ENCODE assay signal across 8 cellular contexts in the genomic region with DNA sequence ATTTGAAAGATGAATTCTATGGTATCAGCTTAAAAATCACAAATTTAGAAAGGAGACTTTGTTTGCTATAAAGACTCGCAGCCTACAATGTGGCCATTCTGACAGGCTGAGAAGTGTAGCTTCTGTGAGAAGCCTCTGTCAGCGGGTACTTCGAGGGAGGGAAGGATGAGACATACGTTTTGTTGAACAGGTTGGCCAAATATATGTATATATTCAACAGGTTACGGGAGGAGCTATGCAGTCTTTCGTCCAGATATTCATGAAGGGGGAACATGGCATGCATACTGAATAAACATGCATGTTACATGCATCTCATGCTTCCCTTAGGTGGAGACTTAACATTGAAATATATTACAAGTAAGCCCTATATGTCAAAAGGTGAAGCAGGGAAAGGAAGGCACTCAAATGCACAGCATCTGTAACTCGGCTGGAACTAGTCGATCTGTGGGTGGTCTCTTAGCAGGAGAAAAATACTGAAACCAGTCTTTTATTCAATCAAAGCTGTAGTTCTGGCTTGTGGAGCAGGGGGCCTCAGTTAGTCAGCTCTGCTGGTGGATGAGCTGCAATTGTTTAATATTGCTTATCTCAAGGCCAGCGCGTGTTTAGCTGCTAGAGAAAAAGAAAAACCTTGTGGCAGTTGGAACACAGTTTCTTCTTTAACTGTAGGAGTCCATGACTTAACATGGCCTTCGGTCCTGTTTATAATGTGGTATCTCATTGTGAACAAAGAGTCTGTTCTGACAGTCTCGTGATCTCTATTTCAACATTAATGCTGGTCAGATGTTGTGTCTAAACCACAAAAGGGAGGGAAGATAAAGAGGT.
DNase-seq lines count a peak whose midpoint lies in the region; ATAC-seq and TF ChIP-seq lines count a peak whose summit lies in the region.
"Had no signal": no experiment of that assay in that cellular context is flagged by ENCODE, and none has a peak within 500 bp of the region (broad histone marks: within the 10 kb centered on the region; RNA-seq: fewer than 3 reads in every experiment).

No MANE protein-coding gene starts in this region.

- no peak overlapping the region for H3K4ac ChIP-seq in neuronal stem cell (ENCODE audit: low read length)

- no peak overlapping the region for H4K91ac ChIP-seq in neuronal stem cell (ENCODE audit: low read depth, low read length, poor library complexity)

- H3K4me3 ChIP-seq in adrenal gland, result peak overlapping the region in 1 of 4 donors; percentile 23
- no peak overlapping the region for H3K4me3 ChIP-seq in neuronal stem cell (ENCODE audit: low read length in 2 of 2)
- no peak overlapping the region for H3K4me3 ChIP-seq in thyroid gland (replicated peaks in 1 of 3)

- no peak overlapping the region for H3K14ac ChIP-seq in neuronal stem cell (ENCODE audit: low read length)

- H3K18ac ChIP-seq in neuronal stem cell (ENCODE audit: low read length), result no peak overlapping the region

- H3K27me3 ChIP-seq in adrenal gland (no peaks in the 10 kb centered on the region), neuronal stem cell (ENCODE audit: control insufficient read depth in 3 of 3, insufficient read depth in 3 of 3, low read depth in 1 of 3, low read length in 3 of 3) (peaks cover 0 to 12% (median 3%) of the 10 kb centered on the region in 3 experiments), thyroid gland (no peaks in the 10 kb centered on the region)

- H2BK120ac ChIP-seq in neuronal stem cell (ENCODE audit: low read depth, low read length), result no peak overlapping the region

- TF ChIP-seq POLR2A in adrenal gland (IDR thresholded peaks at IDR 0.05) (no peak), thyroid gland (IDR thresholded peaks at IDR 0.05) (no peak)

- DNase-seq in adrenal gland (peak in 6 of 7 donors; percentile 55 to 68 (median 60)), neuronal stem cell (ENCODE audit: low spot score) (peak; percentile 30), thyroid gland (no peak), kidney glomerular epithelial cell (lab: John Stamatoyannopoulos, UW) (no peak), inferior parietal cortex (ENCODE audit: extremely low spot score) (no peak)
- DNase-seq: Right ventricle myocardium superior had no signal

- peaks cover 7 to 27% of the 10 kb centered on the region in 2 donors for H3K4me1 ChIP-seq in adrenal gland (replicated peaks in 1 of 2)
- H3K4me1 ChIP-seq in neuronal stem cell (ENCODE audit: control insufficient read depth in 2 of 2, insufficient read depth in 1 of 2, low read depth in 1 of 2, low read length in 2 of 2), result peaks cover 0 to 3% of the 10 kb centered on the region in 2 donors
- peaks cover 0 to 6% of the 10 kb centered on the region in 2 donors for H3K4me1 ChIP-seq in thyroid gland

- TF ChIP-seq CTCF in adrenal gland (IDR thresholded peaks at IDR 0.05) (peak; percentile 14 to 44 (median 32)), thyroid gland (IDR thresholded peaks at IDR 0.05) (no peak)

- no peak overlapping the region for H2BK12ac ChIP-seq in neuronal stem cell (ENCODE audit: low read length)

- WGBS in adrenal gland, 4 donors, result 48 to 57% (median 53%) methylated on average over 12 of the region's 12 CpGs
- no CpG with 5 or more reads among the region's 12 CpGs for WGBS in neuronal stem cell (ENCODE audit: extremely low coverage in 2 of 2, insufficient read length in 2 of 2, insufficient replicate concordance in 1 of 2), 2 donors
- WGBS in thyroid gland, 2 donors, result 66 to 75% methylated on average over 12 of the region's 12 CpGs

- H2AFZ ChIP-seq in neuronal stem cell (ENCODE audit: low read length), result peak overlapping the region; percentile 73

- no peak overlapping the region for H3K23ac ChIP-seq in neuronal stem cell (ENCODE audit: low read depth, low read length, poor library complexity)

- H3K9ac ChIP-seq in neuronal stem cell (ENCODE audit: low read depth, low read length, poor library complexity), result no peak overlapping the region

- H3K9me3 ChIP-seq in adrenal gland (replicated peaks in 1 of 3) (no peaks in the 10 kb centered on the region), neuronal stem cell (replicated peaks in 1 of 2; ENCODE audit: control insufficient read depth in 2 of 2, insufficient read depth in 1 of 2, low read depth in 1 of 2, low read length in 2 of 2) (no peaks in the 10 kb centered on the region), thyroid gland (no peaks in the 10 kb centered on the region)

- H3K36me3 ChIP-seq in adrenal gland (replicated peaks in 1 of 2) (no peaks in the 10 kb centered on the region), neuronal stem cell (replicated peaks in 1 of 2; ENCODE audit: control insufficient read depth in 2 of 2, insufficient read depth in 2 of 2, low read length in 2 of 2) (no peaks in the 10 kb centered on the region), thyroid gland (no peaks in the 10 kb centered on the region)

- H3K27ac ChIP-seq in adrenal gland (peak overlapping the region in 2 of 5 donors; percentile 24 to 41), neuronal stem cell (replicated peaks; ENCODE audit: low read length) (no peak overlapping the region), thyroid gland (no peak overlapping the region)

- H3K4me2 ChIP-seq in neuronal stem cell (ENCODE audit: insufficient read depth, low read length, poor library complexity, severe bottlenecking), result no peak overlapping the region

- ATAC-seq in GM19324 (IDR thresholded peaks at IDR 0.05; ENCODE audit: low FRiP score, unreplicated experiment), result peak; percentile 13
- ATAC-seq in HG03025 (IDR thresholded peaks at IDR 0.05; ENCODE audit: low FRiP score, unreplicated experiment), result peak; percentile 28

- no peaks in the 10 kb centered on the region for H3K79me1 ChIP-seq in neuronal stem cell (ENCODE audit: low read depth, low read length)

- no peak overlapping the region for H2BK5ac ChIP-seq in neuronal stem cell (ENCODE audit: low read length)

- intact Hi-C loops in adrenal gland (cut with DNase I) (no loop called here), thyroid gland (cut with DNase I) (no loop called here)

- H4K8ac ChIP-seq in neuronal stem cell (ENCODE audit: low read depth, low read length), result no peak overlapping the region

- no peak overlapping the region for H2AK5ac ChIP-seq in neuronal stem cell (ENCODE audit: low read depth, low read length)

- H2BK15ac ChIP-seq in neuronal stem cell (ENCODE audit: low read length), result no peak overlapping the region

Comparison
In these comparisons a context has a peak if more than half of its experiments do, and no peak if none do; other contexts are left out.
1. DNase-seq: peak in adrenal gland (6 of 7) and neuronal stem cell (single experiment); none in thyroid gland (0 of 2), kidney glomerular epithelial cell (single experiment) and inferior parietal cortex (single experiment).
2. CTCF ChIP-seq: peak in adrenal gland (6 of 6); none in thyroid gland (0 of 6).